8 cellular contexts compared by ENCODE assay signal in genomic region chr10:118342638-118343020, GRCh38. TPM values are rescaled to one million over a fixed set of nuclear protein-coding genes. Genes with fewer than 3 reads are reported as not detected.
DNase-seq lines count a peak whose midpoint lies in the region; ATAC-seq and TF ChIP-seq lines count a peak whose summit lies in the region.

No MANE protein-coding gene starts in this region.

- in situ Hi-C loops in mammary epithelial cell (cut with MboI; ENCODE audit: low sequenced_read_pairs in 2 of 2) (loop anchor here in 1 of 2 donors (25.0 kb wide), 1 partner anchor 195 kb away; no protein-coding TSS in a partner anchor), GM13976 (cut with MboI; ENCODE audit: low sequenced_read_pairs, unreplicated experiment) (no loop called here)

- no peaks in the 10 kb centered on the region for H4K20me1 ChIP-seq in mammary epithelial cell (ENCODE audit: insufficient read depth, low read length)

- peaks cover 3% of the 10 kb centered on the region; the same call in 1 of the 2 replicates for H3K36me3 ChIP-seq in HUES48 (ENCODE audit: control insufficient read depth, insufficient read depth, low read length)
- H3K36me3 ChIP-seq in mammary epithelial cell (ENCODE audit: insufficient read depth, low read length), result no peaks in the 10 kb centered on the region
- H3K36me3 ChIP-seq in mucosa of descending colon (ENCODE audit: low read depth), result no peaks in the 10 kb centered on the region

- H3K27me3 ChIP-seq in HUES48 (ENCODE audit: control insufficient read depth, insufficient read depth, low read length), result no peaks in the 10 kb centered on the region
- no peaks in the 10 kb centered on the region for H3K27me3 ChIP-seq in mammary epithelial cell (ENCODE audit: insufficient read depth, low read length)

- H3K9me3 ChIP-seq in HUES48 (ENCODE audit: control insufficient read depth, insufficient read depth, low read length) (no peaks in the 10 kb centered on the region), mammary epithelial cell (replicated peaks; ENCODE audit: insufficient read depth, low read length) (no peaks in the 10 kb centered on the region), mucosa of descending colon (no peaks in the 10 kb centered on the region)

- peak overlapping the region; percentile 96 for H2AFZ ChIP-seq in mammary epithelial cell (ENCODE audit: low read depth, low read length)

- peaks cover 44% of the 10 kb centered on the region for H3K79me2 ChIP-seq in mammary epithelial cell (ENCODE audit: insufficient read depth, low read length)

- BruUV-seq in mammary epithelial cell (replicated peaks; lab: Mats Ljungman, UMichigan), result no TSS peak

- intact Hi-C loops in activated CD4-positive, alpha-beta T cell treated with anti-CD3 and anti-CD28 coated beads, Interleukin-2, amount 10 ng/mL, durations not matched to agents 24 days and 14 days (cut with micrococcal nuclease), result loop anchor here (1.0 to 10.0 kb wide), 4 partner anchors 296 to 968 kb away; partner anchors contain the start of genes PDZD8 and RAB11FIP2
- intact Hi-C loops in mammary epithelial cell (cut with micrococcal nuclease) (loop anchor here (1.0 to 5.0 kb wide), 4 partner anchors 82 to 222 kb away; no protein-coding TSS in a partner anchor), mucosa of descending colon (cut with DNase I, micrococcal nuclease) (no loop called here)

- dilution Hi-C loops in mammary epithelial cell (cut with HindIII; ENCODE audit: low sequenced_read_pairs), result no loop called here

- no peak overlapping the region for H3K9ac ChIP-seq in HUES48 (ENCODE audit: low read depth, low read length)
- peak overlapping the region; percentile 85 for H3K9ac ChIP-seq in mammary epithelial cell (ENCODE audit: insufficient read depth, low read length)

- H3K4me3 ChIP-seq in HUES48 (ENCODE audit: low read depth, low read length) (peak overlapping the region; percentile 96), mammary epithelial cell (replicated peaks in 1 of 3; ENCODE audit: insufficient read depth in 1 of 3, low read depth in 2 of 3, low read length in 3 of 3) (peak overlapping the region; percentile 62 to 87 (median 83)), mucosa of descending colon (peak overlapping the region; percentile 97)

- H3K9me3 Mint-ChIP-seq in activated CD4-positive, alpha-beta T cell treated with anti-CD3 and anti-CD28 coated beads, Interleukin-2, amount 10 ng/mL, durations not matched to agents 24 days and 14 days, result no peaks in the 10 kb centered on the region

- H3K4me3 Mint-ChIP-seq in activated CD4-positive, alpha-beta T cell treated with anti-CD3 and anti-CD28 coated beads, Interleukin-2, amount 10 ng/mL, durations not matched to agents 24 days and 14 days, result peak overlapping the region; percentile 89

- peak overlapping the region; percentile 67 for H3K27ac ChIP-seq in HUES48 (ENCODE audit: low read depth, low read length)
- peak overlapping the region; percentile 75 for H3K27ac ChIP-seq in mammary epithelial cell (ENCODE audit: insufficient read depth, low read depth, low read length)

- peaks cover 28% of the 10 kb centered on the region for H3K4me1 Mint-ChIP-seq in activated CD4-positive, alpha-beta T cell treated with anti-CD3 and anti-CD28 coated beads, Interleukin-2, amount 10 ng/mL, durations not matched to agents 24 days and 14 days

- H3K36me3 Mint-ChIP-seq in activated CD4-positive, alpha-beta T cell treated with anti-CD3 and anti-CD28 coated beads, Interleukin-2, amount 10 ng/mL, durations not matched to agents 24 days and 14 days (ENCODE audit: low read depth), result peaks cover 10% of the 10 kb centered on the region

- H3K4me1 ChIP-seq in HUES48 (ENCODE audit: control insufficient read depth, insufficient read depth, low read length), result peaks cover 8% of the 10 kb centered on the region; the same call in 1 of the 2 replicates
- peaks cover 10% of the 10 kb centered on the region for H3K4me1 ChIP-seq in mammary epithelial cell (ENCODE audit: insufficient read depth, low read length)
- peaks cover 10% of the 10 kb centered on the region for H3K4me1 ChIP-seq in mucosa of descending colon (ENCODE audit: low read depth)

- TF ChIP-seq CTCF in mammary epithelial cell (conservative IDR thresholded peaks at IDR 0.05 in 1 of 2, IDR thresholded peaks at IDR 0.05 in 1 of 2; ENCODE audit: extremely low read depth in 1 of 2, insufficient read depth in 1 of 2, low read depth in 1 of 2, low read length in 2 of 2), result peak in 1 of 2 donors; percentile 8
- no peak for TF ChIP-seq CTCF in mucosa of descending colon (IDR thresholded peaks at IDR 0.05)
- no peak for TF ChIP-seq CTCF in GM13976 (IDR thresholded peaks at IDR 0.05; ENCODE audit: borderline replicate concordance, control extremely low read depth, extremely low read depth, insufficient read depth, missing control alignments)

- peak overlapping the region; percentile 92 for H3K27ac Mint-ChIP-seq in activated CD4-positive, alpha-beta T cell treated with anti-CD3 and anti-CD28 coated beads, Interleukin-2, amount 10 ng/mL, durations not matched to agents 24 days and 14 days

- peaks cover 9% of the 10 kb centered on the region for H3K27me3 Mint-ChIP-seq in activated CD4-positive, alpha-beta T cell treated with anti-CD3 and anti-CD28 coated beads, Interleukin-2, amount 10 ng/mL, durations not matched to agents 24 days and 14 days

- 35% methylated on average over 4 of the region's 7 CpGs for WGBS in mammary epithelial cell (ENCODE audit: low coverage, missing lambda C conversion rate)

- no peak for ATAC-seq in mucosa of descending colon

- CTCF ChIA-PET in mammary epithelial cell (lab: Charles Lee; ENCODE audit: low non-redundant PET), result no interaction called here

- peak overlapping the region; percentile 73 for H3K4me2 ChIP-seq in mammary epithelial cell (ENCODE audit: insufficient read depth, low read depth, low read length)

- no peak for DNase-seq in activated CD4-positive, alpha-beta T cell treated with anti-CD3 and anti-CD28 coated beads, Interleukin-2, amount 10 ng/mL, durations not matched to agents 24 days and 14 days
- no peak for DNase-seq in activated CD4-positive, alpha-beta T cell treated with anti-CD3 and anti-CD28 coated beads, Interleukin-2, amount 50 U/mL, for 4 hours
- DNase-seq in mammary epithelial cell, result no peak
- DNase-seq in mucosa of descending colon, result no peak
- no peak for DNase-seq in GM13976 (ENCODE audit: low spot score)
- DNase-seq in effector CD8-positive, alpha-beta T cell (lab: John Stamatoyannopoulos, UW), result no peak
- no peak for DNase-seq in LoVo (ENCODE audit: low spot score)

RNA-seq across cellular contexts. Expression of gene FAM204A, which starts 0.5 kb away (rescaled TPM):
- 57.2 and 60.0 TPM in 2 replicates for total RNA-seq in activated CD4-positive, alpha-beta T cell treated with anti-CD3 and anti-CD28 coated beads, Interleukin-2, amount 10 ng/mL, durations not matched to agents 24 days and 14 days
- total RNA-seq in mammary epithelial cell, result 10 to 100 TPM; 50.3 to 73.2 TPM
- 24.8 TPM for polyA plus RNA-seq in mammary epithelial cell
- polyA minus RNA-seq in mammary epithelial cell, result 16.1 TPM
- 10 to 100 TPM; 45.2 to 79.8 (median 51.1) TPM for total RNA-seq in mucosa of descending colon

Comparison
In these comparisons a context has a peak if more than half of its experiments do, and no peak if none do; other contexts are left out.
1. intact Hi-C loops: an anchor here in activated CD4-positive, alpha-beta T cell treated with anti-CD3 and anti-CD28 coated beads, Interleukin-2, amount 10 ng/mL, durations not matched to agents 24 days and 14 days (1.0 to 10.0 kb wide) and mammary epithelial cell (1.0 to 5.0 kb wide); none called in mucosa of descending colon.